Comparison of ENCODE assay signal across 12 cellular contexts in genomic region chr11:17298302-17298701, GRCh38. TPM values are rescaled to one million over a fixed set of nuclear protein-coding genes. Genes with fewer than 3 reads are reported as not detected.
A peak's percentile ranks its signal among the peaks of the same experiment; 100 is the strongest.
DNase-seq lines count a peak whose midpoint lies in the region; ATAC-seq and TF ChIP-seq lines count a peak whose summit lies in the region.
"Had no signal": no experiment of that assay in that cellular context is flagged by ENCODE, and none has a peak within 500 bp of the region (broad histone marks: within the 10 kb centered on the region; RNA-seq: fewer than 3 reads in every experiment).

No MANE protein-coding gene starts in this region.

- H3K36me3 Mint-ChIP-seq in activated T-helper 1 cell treated with anti-CD3 and anti-CD28 coated beads, Interleukin-12 subunit alpha, Interleukin-12 subunit beta, Interleukin-2, Interleukin-4 antibody, amounts not matched to agents 30 ng/mL and 10 ng/mL and 1 ng/mL, durations not matched to agents 14 hours and 24 hours and 36 hours (ENCODE audit: low read depth) = peaks cover 37% of the 10 kb centered on the region
- H3K36me3 Mint-ChIP-seq in neural progenitor cell = peaks cover 9% of the 10 kb centered on the region

- no peaks in the 10 kb centered on the region for H3F3A ChIP-seq in neural progenitor cell (ENCODE audit: low read depth)

- DNase-seq in DND-41 = no peak
- DNase-seq in activated T-helper 1 cell treated with anti-CD3 and anti-CD28 coated beads, Interleukin-12 subunit alpha, Interleukin-12 subunit beta, Interleukin-2, Interleukin-4 antibody, amounts not matched to agents 30 ng/mL and 10 ng/mL and 1 ng/mL, durations not matched to agents 14 hours and 24 hours and 36 hours (ENCODE audit: low spot score) = peak; percentile 23
- no peak for DNase-seq in heart right ventricle
- DNase-seq in NCI-H1930 (lab: John Stamatoyannopoulos, UW) = no peak
- DNase-seq in neural progenitor cell (ENCODE audit: low spot score) = no peak
- DNase-seq in Karpas-422 = no peak
- DNase-seq: uterus had no signal

- ATAC-seq in DND-41 (ENCODE audit: insufficient read depth, low read depth) (peak; percentile 59; the same call in 1 of the 3 replicates), GM19351 (IDR thresholded peaks at IDR 0.05; ENCODE audit: unreplicated experiment) (peak; percentile 83), HG03045 (IDR thresholded peaks at IDR 0.05; ENCODE audit: unreplicated experiment) (peak; percentile 93), heart right ventricle (no peak)
- ATAC-seq: Panc1 had no signal

- peak overlapping the region; percentile 64 for H3K27ac Mint-ChIP-seq in activated T-helper 1 cell treated with anti-CD3 and anti-CD28 coated beads, Interleukin-12 subunit alpha, Interleukin-12 subunit beta, Interleukin-2, Interleukin-4 antibody, amounts not matched to agents 30 ng/mL and 10 ng/mL and 1 ng/mL, durations not matched to agents 14 hours and 24 hours and 36 hours
- H3K27ac Mint-ChIP-seq in neural progenitor cell = no peak overlapping the region

- no peaks in the 10 kb centered on the region; the same call in 1 of the 2 replicates for H3K9me2 ChIP-seq in Karpas-422 (replicated peaks; ENCODE audit: insufficient read depth, low read length)

- H3K4me1 ChIP-seq in DND-41 (ENCODE audit: insufficient read depth, low read length) (no peaks in the 10 kb centered on the region), heart right ventricle (peaks cover 0 to 4% (median 0%) of the 10 kb centered on the region in 9 donors), neural progenitor cell (no peaks in the 10 kb centered on the region), Karpas-422 (ENCODE audit: low read length) (peaks cover 10% of the 10 kb centered on the region)
- H3K4me1 ChIP-seq: uterus had no signal

- H3K79me2 ChIP-seq in DND-41 (ENCODE audit: insufficient read depth, low read length) (peaks cover 77% of the 10 kb centered on the region), neural progenitor cell (ENCODE audit: low read depth) (no peaks in the 10 kb centered on the region), Karpas-422 (ENCODE audit: low read length) (0 out of 2 replicates have a peak, but pooled peaks cover 4% of the 10 kb centered on the region)

- no peak overlapping the region for H3K4me2 ChIP-seq in DND-41 (ENCODE audit: insufficient read depth, low read length)
- H3K4me2 ChIP-seq in neural progenitor cell = no peak overlapping the region
- no peak overlapping the region for H3K4me2 ChIP-seq in Karpas-422 (ENCODE audit: low read depth, low read length, poor library complexity, severe bottlenecking)
- H3K4me2 ChIP-seq: BLaER1 treated with 17β-estradiol and CSF1 and Interleukin-3, amounts not matched to agents 10 nM and 100 nM had no signal

- H3K9ac ChIP-seq in DND-41 (ENCODE audit: low read depth, low read length) (no peak overlapping the region), neural progenitor cell (no peak overlapping the region), Karpas-422 (ENCODE audit: low read length) (no peak overlapping the region)
- H3K9ac ChIP-seq: BLaER1 treated with 17β-estradiol and CSF1 and Interleukin-3, amounts not matched to agents 10 nM and 100 nM had no signal

- no peaks in the 10 kb centered on the region for H3K27me3 ChIP-seq in DND-41 (ENCODE audit: insufficient read depth, low read length, poor library complexity)
- H3K27me3 ChIP-seq in heart right ventricle = no peaks in the 10 kb centered on the region
- H3K27me3 ChIP-seq in neural progenitor cell = no peaks in the 10 kb centered on the region
- H3K27me3 ChIP-seq in Karpas-422 (ENCODE audit: low read length) = no peaks in the 10 kb centered on the region
- H3K27me3 ChIP-seq: BLaER1 treated with 17β-estradiol and CSF1 and Interleukin-3, amounts not matched to agents 10 nM and 100 nM; uterus had no signal

- H2AFZ ChIP-seq in DND-41 (ENCODE audit: low read depth, low read length) (no peak overlapping the region), neural progenitor cell (replicated peaks) (no peak overlapping the region), Karpas-422 (ENCODE audit: low read length) (no peak overlapping the region)

- WGBS in heart right ventricle, 2 donors = 94 to 97% methylated on average over 5 of the region's 5 CpGs

- intact Hi-C loops in activated T-helper 1 cell treated with anti-CD3 and anti-CD28 coated beads, Interleukin-12 subunit alpha, Interleukin-12 subunit beta, Interleukin-2, Interleukin-4 antibody, amounts not matched to agents 30 ng/mL and 10 ng/mL and 1 ng/mL, durations not matched to agents 14 hours and 24 hours and 36 hours (cut with micrococcal nuclease) = loop anchor here (1.0 to 5.0 kb wide), 8 partner anchors 12 to 221 kb away; partner anchors contain the start of gene RPS13
- intact Hi-C loops in heart right ventricle (cut with DNase I) = no loop called here

- H3K4me3 ChIP-seq in DND-41 (ENCODE audit: low read depth in 1 of 2, low read length in 2 of 2) (no peak overlapping the region), heart right ventricle (no peak overlapping the region), neural progenitor cell (no peak overlapping the region), Karpas-422 (ENCODE audit: low read length) (no peak overlapping the region)
- H3K4me3 ChIP-seq: BLaER1 treated with 17β-estradiol and CSF1 and Interleukin-3, amounts not matched to agents 10 nM and 100 nM; uterus had no signal

- no peak overlapping the region for H3K27ac ChIP-seq in DND-41 (ENCODE audit: low read length)
- no peak overlapping the region for H3K27ac ChIP-seq in heart right ventricle
- H3K27ac ChIP-seq in neural progenitor cell = no peak overlapping the region
- H3K27ac ChIP-seq in Karpas-422 (ENCODE audit: low read length) = no peak overlapping the region
- H3K27ac ChIP-seq: BLaER1 treated with 17β-estradiol and CSF1 and Interleukin-3, amounts not matched to agents 10 nM and 100 nM; epithelial cell of prostate; uterus had no signal

- H4K20me1 ChIP-seq in DND-41 (ENCODE audit: insufficient read depth, low read length) (peaks cover 31% of the 10 kb centered on the region; the same call in 1 of the 2 replicates), neural progenitor cell (ENCODE audit: low read depth) (no peaks in the 10 kb centered on the region), Karpas-422 (ENCODE audit: insufficient read depth, low read depth, low read length) (no peaks in the 10 kb centered on the region)
- H4K20me1 ChIP-seq: BLaER1 treated with 17β-estradiol and CSF1 and Interleukin-3, amounts not matched to agents 10 nM and 100 nM had no signal

- TF ChIP-seq CTCF in DND-41 (IDR thresholded peaks at IDR 0.05; ENCODE audit: borderline replicate concordance, extremely low read depth, low read length, poor library complexity, severe bottlenecking) (no peak), heart right ventricle (IDR thresholded peaks at IDR 0.05) (no peak), neural progenitor cell (IDR thresholded peaks at IDR 0.05) (no peak)

- no peaks in the 10 kb centered on the region for H3K9me3 Mint-ChIP-seq in activated T-helper 1 cell treated with anti-CD3 and anti-CD28 coated beads, Interleukin-12 subunit alpha, Interleukin-12 subunit beta, Interleukin-2, Interleukin-4 antibody, amounts not matched to agents 30 ng/mL and 10 ng/mL and 1 ng/mL, durations not matched to agents 14 hours and 24 hours and 36 hours
- no peaks in the 10 kb centered on the region for H3K9me3 Mint-ChIP-seq in neural progenitor cell

- H3K9me3 ChIP-seq in DND-41 (ENCODE audit: insufficient read depth, low read length, severe bottlenecking) = no peaks in the 10 kb centered on the region
- no peaks in the 10 kb centered on the region for H3K9me3 ChIP-seq in heart right ventricle
- H3K9me3 ChIP-seq in neural progenitor cell (ENCODE audit: low read depth) = no peaks in the 10 kb centered on the region
- no peaks in the 10 kb centered on the region for H3K9me3 ChIP-seq in Karpas-422 (ENCODE audit: low read length)
- H3K9me3 ChIP-seq: BLaER1 treated with 17β-estradiol and CSF1 and Interleukin-3, amounts not matched to agents 10 nM and 100 nM; uterus had no signal

- no peaks in the 10 kb centered on the region for H3K27me3 Mint-ChIP-seq in activated T-helper 1 cell treated with anti-CD3 and anti-CD28 coated beads, Interleukin-12 subunit alpha, Interleukin-12 subunit beta, Interleukin-2, Interleukin-4 antibody, amounts not matched to agents 30 ng/mL and 10 ng/mL and 1 ng/mL, durations not matched to agents 14 hours and 24 hours and 36 hours (ENCODE audit: insufficient read depth)
- H3K27me3 Mint-ChIP-seq in neural progenitor cell (ENCODE audit: insufficient read depth, low read depth) = no peaks in the 10 kb centered on the region

- H3K36me3 ChIP-seq in DND-41 (ENCODE audit: insufficient read depth, low read length) (peaks cover 90% of the 10 kb centered on the region), heart right ventricle (peaks cover 0 to 91% (median 15%) of the 10 kb centered on the region in 9 donors), neural progenitor cell (peaks cover 7% of the 10 kb centered on the region), Karpas-422 (ENCODE audit: insufficient read depth, low read length) (0 out of 2 replicates have a peak, but pooled peaks cover 8% of the 10 kb centered on the region)

- H3K4me1 Mint-ChIP-seq in activated T-helper 1 cell treated with anti-CD3 and anti-CD28 coated beads, Interleukin-12 subunit alpha, Interleukin-12 subunit beta, Interleukin-2, Interleukin-4 antibody, amounts not matched to agents 30 ng/mL and 10 ng/mL and 1 ng/mL, durations not matched to agents 14 hours and 24 hours and 36 hours (ENCODE audit: low read depth) = peaks cover 31% of the 10 kb centered on the region
- H3K4me1 Mint-ChIP-seq in neural progenitor cell = no peaks in the 10 kb centered on the region

- no peak overlapping the region for H3K4me3 Mint-ChIP-seq in activated T-helper 1 cell treated with anti-CD3 and anti-CD28 coated beads, Interleukin-12 subunit alpha, Interleukin-12 subunit beta, Interleukin-2, Interleukin-4 antibody, amounts not matched to agents 30 ng/mL and 10 ng/mL and 1 ng/mL, durations not matched to agents 14 hours and 24 hours and 36 hours
- no peak overlapping the region for H3K4me3 Mint-ChIP-seq in neural progenitor cell

RNA-seq across cellular contexts. Expression of gene NUCB2, which starts 21.8 kb away (rescaled TPM):
- 51.1 and 61.7 TPM in 2 replicates for total RNA-seq in activated T-helper 1 cell treated with anti-CD3 and anti-CD28 coated beads, Interleukin-12 subunit alpha, Interleukin-12 subunit beta, Interleukin-2, Interleukin-4 antibody, amounts not matched to agents 30 ng/mL and 10 ng/mL and 1 ng/mL, durations not matched to agents 14 hours and 24 hours and 36 hours
- total RNA-seq in heart right ventricle (100 to 1,000 TPM in 5 of 10 donors, 10 to 100 TPM in 5; 78.8 to 175 (median 99.8) TPM), neural progenitor cell (ENCODE audit: low replicate concordance) (43.5 and 80.1 TPM in 2 replicates)
- polyA plus RNA-seq in heart right ventricle = 100 to 1,000 TPM; 139 to 156 TPM
- 64.3 and 87.9 TPM in 2 replicates for total RNA-seq in Karpas-422 (2014; rRNA removed; shearing (Covaris generic); ENCODE audit: low replicate concordance)

RNA-seq across cellular contexts. Expression of gene NCR3LG1, which starts 53.3 kb away (rescaled TPM):
- 8.2 and 8.6 TPM in 2 replicates for total RNA-seq in activated T-helper 1 cell treated with anti-CD3 and anti-CD28 coated beads, Interleukin-12 subunit alpha, Interleukin-12 subunit beta, Interleukin-2, Interleukin-4 antibody, amounts not matched to agents 30 ng/mL and 10 ng/mL and 1 ng/mL, durations not matched to agents 14 hours and 24 hours and 36 hours
- 1 to 10 TPM in 7 of 10 donors, under 1 TPM in 3; 0.64 to 2.1 (median 1.3) TPM for total RNA-seq in heart right ventricle
- under 1 TPM; 0.07 to 0.29 TPM for polyA plus RNA-seq in heart right ventricle
- total RNA-seq in neural progenitor cell (ENCODE audit: low replicate concordance) = 0.39 and 0.74 TPM in 2 replicates
- 26.4 and 38.6 TPM in 2 replicates for total RNA-seq in Karpas-422 (2014; rRNA removed; shearing (Covaris generic); ENCODE audit: low replicate concordance)

Comparison
In these comparisons a context has a peak if more than half of its experiments do, and no peak if none do; other contexts are left out.
1. ATAC-seq: peak in DND-41 (single experiment), GM19351 (single experiment) and HG03045 (single experiment); none in heart right ventricle (0 of 8).